ENCODE assay signal across 21 cellular contexts in the genomic region with DNA sequence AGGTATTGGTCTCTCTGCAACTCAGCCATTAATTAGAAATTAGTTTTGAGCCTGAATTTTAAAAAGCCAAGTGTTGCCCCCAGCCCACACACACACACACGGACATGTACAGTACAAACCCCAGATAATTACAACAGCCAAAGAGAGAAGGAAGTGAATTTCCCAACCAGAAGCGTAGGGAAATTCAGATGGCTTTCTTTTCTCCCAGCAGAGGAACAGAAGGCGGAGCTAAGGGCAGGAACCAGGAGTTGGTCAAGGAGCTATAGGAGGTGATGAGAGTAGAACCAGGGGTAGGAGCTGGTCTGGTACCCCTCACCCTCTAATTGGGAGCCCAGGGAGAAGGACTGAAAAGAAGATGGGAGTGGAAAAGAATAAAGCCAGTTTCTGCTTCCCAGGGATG. TPM values are rescaled to one million over a fixed set of nuclear protein-coding genes. Genes with fewer than 3 reads are reported as not detected.
DNase-seq lines count a peak whose midpoint lies in the region; ATAC-seq and TF ChIP-seq lines count a peak whose summit lies in the region.
"Had no signal": no experiment of that assay in that cellular context is flagged by ENCODE, and none has a peak within 500 bp of the region (broad histone marks: within the 10 kb centered on the region; RNA-seq: fewer than 3 reads in every experiment).

No MANE protein-coding gene starts in this region.

- H3K27me3 Mint-ChIP-seq in CD4-positive, alpha-beta T cell: no peaks in the 10 kb centered on the region
- no peaks in the 10 kb centered on the region for H3K27me3 Mint-ChIP-seq in T-helper 17 cell
- peaks cover 4 to 8% (median 7%) of the 10 kb centered on the region in 3 donors for H3K27me3 Mint-ChIP-seq in immature natural killer cell (ENCODE audit: low read depth in 3 of 3)
- no peaks in the 10 kb centered on the region for H3K27me3 Mint-ChIP-seq in nephron progenitor cell (ENCODE audit: low read depth, poor library complexity)
- H3K27me3 Mint-ChIP-seq: activated CD4-positive, alpha-beta T cell treated with anti-CD3 and anti-CD28 coated beads, Interleukin-2, amount 10 ng/mL, durations not matched to agents 24 days and 14 days; B cell; stimulated activated memory B cell treated with anti-CD40 and anti-IgM and Interleukin-4, amounts not matched to agents 10 μg/mL and 1 μg/mL and 100 μg/mL, for 72 hours had no signal

- H3K9me3 ChIP-seq in A673 (ENCODE audit: low read depth, low read length, poor library complexity, severe bottlenecking): no peaks in the 10 kb centered on the region
- no peaks in the 10 kb centered on the region for H3K9me3 ChIP-seq in CD4-positive, alpha-beta T cell (ENCODE audit: control insufficient read depth, low read length)
- no peaks in the 10 kb centered on the region for H3K9me3 ChIP-seq in T-helper 17 cell (ENCODE audit: control insufficient read depth, low read length, poor library complexity, severe bottlenecking)
- H3K9me3 ChIP-seq: ovary, thyroid gland had no signal

- H3K9me3 Mint-ChIP-seq in CD4-positive, alpha-beta T cell: no peaks in the 10 kb centered on the region
- no peaks in the 10 kb centered on the region for H3K9me3 Mint-ChIP-seq in immature natural killer cell
- H3K9me3 Mint-ChIP-seq in nephron progenitor cell: no peaks in the 10 kb centered on the region
- H3K9me3 Mint-ChIP-seq: activated CD4-positive, alpha-beta T cell treated with anti-CD3 and anti-CD28 coated beads, Interleukin-2, amount 10 ng/mL, durations not matched to agents 24 days and 14 days; stimulated activated memory B cell treated with anti-CD40 and anti-IgM and Interleukin-4, amounts not matched to agents 10 μg/mL and 1 μg/mL and 100 μg/mL, for 72 hours had no signal

- peaks cover 62% of the 10 kb centered on the region for H3K36me3 Mint-ChIP-seq in CD4-positive, alpha-beta T cell (ENCODE audit: low read depth)
- H3K36me3 Mint-ChIP-seq in T-helper 17 cell (ENCODE audit: low read depth) (peaks cover 2% of the 10 kb centered on the region), immature natural killer cell (peaks cover 0 to 10% (median 9%) of the 10 kb centered on the region in 3 donors), nephron progenitor cell (ENCODE audit: low read depth) (peaks cover 48% of the 10 kb centered on the region)

- BruUV-seq in A673 (replicated peaks; lab: Mats Ljungman, UMichigan): no TSS peak

- H3K36me3 ChIP-seq in A673 (ENCODE audit: insufficient read depth, low read length, poor library complexity, severe bottlenecking): peaks cover 23% of the 10 kb centered on the region
- H3K36me3 ChIP-seq: ovary, thyroid gland had no signal

- H3K4me3 Mint-ChIP-seq in CD4-positive, alpha-beta T cell: no peak overlapping the region
- H3K4me3 Mint-ChIP-seq in T-helper 17 cell (no peak overlapping the region), immature natural killer cell (no peak overlapping the region), nephron progenitor cell (no peak overlapping the region)
- H3K4me3 Mint-ChIP-seq: activated CD4-positive, alpha-beta T cell treated with anti-CD3 and anti-CD28 coated beads, Interleukin-2, amount 10 ng/mL, durations not matched to agents 24 days and 14 days; B cell; stimulated activated memory B cell treated with anti-CD40 and anti-IgM and Interleukin-4, amounts not matched to agents 10 μg/mL and 1 μg/mL and 100 μg/mL, for 72 hours had no signal

- H3K4me1 Mint-ChIP-seq in CD4-positive, alpha-beta T cell (ENCODE audit: low read depth): peaks cover 32% of the 10 kb centered on the region
- H3K4me1 Mint-ChIP-seq in T-helper 17 cell (peaks cover 33% of the 10 kb centered on the region), immature natural killer cell (peaks cover 26 to 29% of the 10 kb centered on the region in 2 donors), nephron progenitor cell (peaks cover 23% of the 10 kb centered on the region)

- POLR2A ChIA-PET in A673 (lab: Charles Lee; ENCODE audit: low non-redundant PET): interaction anchor here (0.6 kb wide), 1 partner anchor 11 kb away, joined by 3 read pairs; no protein-coding TSS in a partner anchor
- POLR2A ChIA-PET in CD4-positive, alpha-beta T cell (lab: Charles Lee): interaction anchor here (2.2 kb wide), 1 partner anchor 19 kb away, joined by 5 read pairs; no protein-coding TSS in a partner anchor

- peak overlapping the region; percentile 64 for H3K27ac Mint-ChIP-seq in CD4-positive, alpha-beta T cell
- peak overlapping the region; percentile 87 for H3K27ac Mint-ChIP-seq in T-helper 17 cell
- peak overlapping the region in 4 of 6 donors; percentile 2 to 35 (median 21) for H3K27ac Mint-ChIP-seq in immature natural killer cell
- H3K27ac Mint-ChIP-seq in nephron progenitor cell: no peak overlapping the region
- H3K27ac Mint-ChIP-seq: activated CD4-positive, alpha-beta T cell treated with anti-CD3 and anti-CD28 coated beads, Interleukin-2, amount 10 ng/mL, durations not matched to agents 24 days and 14 days; stimulated activated memory B cell treated with anti-CD40 and anti-IgM and Interleukin-4, amounts not matched to agents 10 μg/mL and 1 μg/mL and 100 μg/mL, for 72 hours had no signal

- no peak for DNase-seq in A673 (ENCODE audit: low spot score)
- no peak for DNase-seq in CD4-positive, alpha-beta T cell
- no peak for DNase-seq in T-helper 17 cell
- no peak for DNase-seq in immature natural killer cell
- DNase-seq in nephron progenitor cell: no peak
- no peak for DNase-seq in LoVo (ENCODE audit: low spot score)
- no peak for DNase-seq in NCI-H510A (lab: John Stamatoyannopoulos, UW)
- DNase-seq: activated CD4-positive, alpha-beta T cell treated with anti-CD3 and anti-CD28 coated beads, Interleukin-2, amount 10 ng/mL, durations not matched to agents 24 days and 14 days; activated CD8-positive, alpha-beta memory T cell treated with anti-CD3 and anti-CD28 coated beads, Interleukin-2, amount 50 U/mL, for 4 hours; activated naive CD4-positive, alpha-beta T cell treated with Interleukin-2 at 50 U/mL for 16 hours; HCEC 1CT; MM.1S; NCI-H2081; ovary; RPMI8226; thyroid gland had no signal

- H3K27ac ChIP-seq in A673 (ENCODE audit: low read depth, low read length, poor library complexity, severe bottlenecking): peak overlapping the region; percentile 13
- H3K27ac ChIP-seq in CD4-positive, alpha-beta T cell (ENCODE audit: low read depth, low read length): peak overlapping the region; percentile 26
- H3K27ac ChIP-seq: coronary artery, ovary, thyroid gland had no signal

- CTCF ChIA-PET in A673 (lab: Charles Lee): no interaction called here
- CTCF ChIA-PET in CD4-positive, alpha-beta T cell (lab: Charles Lee): interaction anchor here (0.6 kb wide), 1 partner anchor 53 kb away, joined by 4 read pairs; no protein-coding TSS in a partner anchor

- peaks cover 15% of the 10 kb centered on the region for H3K4me1 ChIP-seq in A673 (ENCODE audit: insufficient read depth, low read length, poor library complexity, severe bottlenecking)

- no peak overlapping the region for H3K4me3 ChIP-seq in A673 (ENCODE audit: low read depth, low read length, poor library complexity, severe bottlenecking)
- H3K4me3 ChIP-seq: coronary artery, ovary, thyroid gland had no signal

- TF ChIP-seq CTCF in A673 (conservative IDR thresholded peaks at IDR 0.05; ENCODE audit: low read depth, low read length) (no peak), nephron progenitor cell (IDR thresholded peaks at IDR 0.05) (no peak)
- no peak for TF ChIP-seq CTCF in CD4-positive, alpha-beta T cell (IDR thresholded peaks at IDR 0.05)

- intact Hi-C loops in A673 (cut with micrococcal nuclease; ENCODE audit: unreplicated experiment): no loop called here
- intact Hi-C loops in CD4-positive, alpha-beta T cell (cut with DNase I, micrococcal nuclease): loop anchor here (5.0 to 10.0 kb wide), 4 partner anchors 82 to 262 kb away; partner anchors contain the start of gene UQCC2 (in 1 of the 2)

- no peaks in the 10 kb centered on the region for H3K27me3 ChIP-seq in A673 (replicated peaks; ENCODE audit: insufficient read depth, low read depth, low read length, poor library complexity)
- H3K27me3 ChIP-seq in CD4-positive, alpha-beta T cell (ENCODE audit: control insufficient read depth, insufficient read depth, low read length): no peaks in the 10 kb centered on the region
- H3K27me3 ChIP-seq: ovary, thyroid gland had no signal

- no peak for ATAC-seq in CD4-positive, alpha-beta T cell (ENCODE audit: poor library complexity)
- no peak for ATAC-seq in T-helper 17 cell
- ATAC-seq in GM18861 (IDR thresholded peaks at IDR 0.05; ENCODE audit: unreplicated experiment): no peak
- ATAC-seq: sciatic nerve; stimulated activated memory B cell treated with anti-CD40 and anti-IgM and Interleukin-4, amounts not matched to agents 10 μg/mL and 1 μg/mL and 100 μg/mL, for 72 hours had no signal

RNA-seq across cellular contexts. Expression of gene ZBTB9, which starts 3.9 kb away (rescaled TPM):
- total RNA-seq in A673 (2021) (14.6 and 16.9 TPM in 2 replicates), T-helper 17 cell (1 to 10 TPM; 3.9 to 4.4 TPM)
- total RNA-seq in CD4-positive, alpha-beta T cell: 1 to 10 TPM; 5.5 to 5.7 TPM
- 1 to 10 TPM; 1.2 to 7.0 (median 3.0) TPM for polyA plus RNA-seq in immature natural killer cell

RNA-seq across cellular contexts. Expression of gene SYNGAP1, which starts 30.6 kb away (rescaled TPM):
- total RNA-seq in A673 (2021): 77.6 and 78.5 TPM in 2 replicates
- 10 to 100 TPM; 62.4 to 63.8 TPM for total RNA-seq in CD4-positive, alpha-beta T cell
- 10 to 100 TPM; 82.3 to 83.9 TPM for total RNA-seq in T-helper 17 cell
- under 1 TPM; 0.02 to 0.32 (median 0.20) TPM for polyA plus RNA-seq in immature natural killer cell

RNA-seq across cellular contexts. Expression of gene CUTA, which starts 32.5 kb away (rescaled TPM):
- 221 and 223 TPM in 2 replicates for total RNA-seq in A673 (2021)
- 100 to 1,000 TPM; 176 to 185 TPM for total RNA-seq in CD4-positive, alpha-beta T cell
- total RNA-seq in T-helper 17 cell: 100 to 1,000 TPM; 195 to 196 TPM
- 100 to 1,000 TPM; 367 to 404 (median 404) TPM for polyA plus RNA-seq in immature natural killer cell

RNA-seq across cellular contexts. Expression of gene PHF1, which starts 39.6 kb away (rescaled TPM):
- 53.5 and 56.1 TPM in 2 replicates for total RNA-seq in A673 (2021)
- total RNA-seq in CD4-positive, alpha-beta T cell: 100 to 1,000 TPM; 545 to 557 TPM
- 100 to 1,000 TPM; 448 to 472 TPM for total RNA-seq in T-helper 17 cell
- 10 to 100 TPM; 22.7 to 36.5 (median 29.8) TPM for polyA plus RNA-seq in immature natural killer cell

RNA-seq across cellular contexts. Expression of gene KIFC1, which starts 58.8 kb away (rescaled TPM):
- 123 and 133 TPM in 2 replicates for total RNA-seq in A673 (2021)
- 1 to 10 TPM; 1.2 to 1.6 TPM for total RNA-seq in CD4-positive, alpha-beta T cell
- total RNA-seq in T-helper 17 cell: 1 to 10 TPM; 1.3 to 3.7 TPM
- polyA plus RNA-seq in immature natural killer cell: 1 to 10 TPM in 2 of 3 donors, not detected in 1; 2.2 to 3.7 TPM
